In genomic region chr19:17320435-17320834, GRCh38 we compare ENCODE assay signal across 18 cellular contexts. TPM values are rescaled to one million over a fixed set of nuclear protein-coding genes. Genes with fewer than 3 reads are reported as not detected.
DNase-seq lines count a peak whose midpoint lies in the region; ATAC-seq, FAIRE-seq and TF ChIP-seq lines count a peak whose summit lies in the region.
"Had no signal": no experiment of that assay in that cellular context is flagged by ENCODE, and none has a peak within 500 bp of the region (broad histone marks: within the 10 kb centered on the region; RNA-seq: fewer than 3 reads in every experiment).

No MANE protein-coding gene starts in this region.

- no peaks in the 10 kb centered on the region; the same call in 2 of the 3 replicates for H3K79me2 ChIP-seq in K562 (ENCODE audit: control insufficient read depth, insufficient read depth, low read length)

- no peak for ATAC-seq in K562
- ATAC-seq in stimulated activated naive B cell treated with anti-CD40 and anti-IgM and Interleukin-4, amounts not matched to agents 10 μg/mL and 1 μg/mL and 100 μg/mL, for 72 hours (replicated peaks), result no peak
- ATAC-seq in upper lobe of left lung (ENCODE audit: low FRiP score in 2 of 2), result no peak
- no peak for ATAC-seq in GM18907 (IDR thresholded peaks at IDR 0.05; ENCODE audit: unreplicated experiment)
- ATAC-seq: GM23338 had no signal

- H3K18ac ChIP-seq in neuronal stem cell (ENCODE audit: low read length), result no peak overlapping the region

- H3K36me3 Mint-ChIP-seq in stimulated activated naive B cell treated with anti-CD40 and anti-IgM and Interleukin-4, amounts not matched to agents 10 μg/mL and 1 μg/mL and 100 μg/mL, for 72 hours, result peaks cover 34 to 35% of the 10 kb centered on the region in 2 donors

- peaks cover 15% of the 10 kb centered on the region for H3K79me1 ChIP-seq in neuronal stem cell (ENCODE audit: low read depth, low read length)

- WGBS in K562 (ENCODE audit: insufficient coverage, low coverage, missing lambda C conversion rate), result 78% methylated on average over 9 of the region's 11 CpGs
- WGBS in neuronal stem cell (ENCODE audit: extremely low coverage in 2 of 2, insufficient read length in 2 of 2, insufficient replicate concordance in 1 of 2), 2 donors, result no CpG with 5 or more reads among the region's 11 CpGs
- WGBS in upper lobe of left lung, 2 donors, result 87 to 100% methylated on average over 1 to 10 of the region's 11 CpGs

- no peaks in the 10 kb centered on the region for H3K9me3 Mint-ChIP-seq in stimulated activated naive B cell treated with anti-CD40 and anti-IgM and Interleukin-4, amounts not matched to agents 10 μg/mL and 1 μg/mL and 100 μg/mL, for 72 hours
- H3K9me3 Mint-ChIP-seq: CD4-positive, alpha-beta T cell; CD8-positive, alpha-beta memory T cell; GM23338 had no signal

- H3K36me3 ChIP-seq in K562 (ENCODE audit: control insufficient read depth, insufficient read depth, low read length) (peaks cover 54% of the 10 kb centered on the region), neuronal stem cell (replicated peaks in 1 of 2; ENCODE audit: control insufficient read depth in 2 of 2, insufficient read depth in 2 of 2, low read length in 2 of 2) (peaks cover 28 to 68% of the 10 kb centered on the region in 2 donors), upper lobe of left lung (peaks cover 17 to 59% (median 40%) of the 10 kb centered on the region in 4 donors)

- H3K4me3 ChIP-seq in K562 (no peak overlapping the region), neuronal stem cell (ENCODE audit: low read length in 2 of 2) (no peak overlapping the region), upper lobe of left lung (no peak overlapping the region)
- H3K4me3 ChIP-seq: GM23338, HAP-1 had no signal

- TF ChIP-seq CTCF in D721Med (IDR thresholded peaks at IDR 0.05; ENCODE audit: insufficient read depth, missing control alignments) (no peak), K562 (IDR thresholded peaks at IDR 0.05 in 2 of 3, conservative IDR thresholded peaks at IDR 0.05 in 1 of 3; ENCODE audit: insufficient read depth in 2 of 3, low read depth in 1 of 3, low read length in 3 of 3) (no peak), upper lobe of left lung (IDR thresholded peaks at IDR 0.05) (no peak)

- in situ Hi-C loops in K562 (cut with MboI), result no loop called here

- peak overlapping the region; percentile 24 for H2BK5ac ChIP-seq in neuronal stem cell (ENCODE audit: low read length)

- H3K14ac ChIP-seq in neuronal stem cell (ENCODE audit: low read length), result no peak overlapping the region

- no peak overlapping the region for H4K91ac ChIP-seq in neuronal stem cell (ENCODE audit: low read depth, low read length, poor library complexity)

- FAIRE-seq in D721Med (lab: Jason Lieb, UNC) (no peak), K562 (lab: Jason Lieb, UNC) (no peak)
- FAIRE-seq: G401.6, GM12892, GM19239 had no signal

- H3K9ac ChIP-seq in K562 (ENCODE audit: insufficient read depth in 1 of 2, low read depth in 2 of 2, low read length in 2 of 2), result no peak overlapping the region
- H3K9ac ChIP-seq in neuronal stem cell (ENCODE audit: low read depth, low read length, poor library complexity), result peak overlapping the region; percentile 30

- H3K4me2 ChIP-seq in K562 (ENCODE audit: insufficient read depth, low read length), result no peak overlapping the region
- no peak overlapping the region for H3K4me2 ChIP-seq in neuronal stem cell (ENCODE audit: insufficient read depth, low read length, poor library complexity, severe bottlenecking)
- H3K4me2 ChIP-seq: GM23338 had no signal

- TF ChIP-seq RAD21 in K562 (CRISPR knock-in tag; conservative IDR thresholded peaks at IDR 0.05 in 1 of 2, IDR thresholded peaks at IDR 0.05 in 1 of 2), result no peak

- CTCF ChIA-PET in K562 (lab: Yijun Ruan, JAX; ENCODE audit: low intra/inter-chr PET ratio), result no interaction called here

- H2AFZ ChIP-seq in K562 (ENCODE audit: low read depth, low read length), result no peak overlapping the region
- no peak overlapping the region for H2AFZ ChIP-seq in neuronal stem cell (ENCODE audit: low read length)
- H2AFZ ChIP-seq: GM23338 had no signal

- no peak overlapping the region for H2BK120ac ChIP-seq in neuronal stem cell (ENCODE audit: low read depth, low read length)

- H3K4me1 ChIP-seq in K562 (replicated peaks in 1 of 2; ENCODE audit: control insufficient read depth in 2 of 2, insufficient read depth in 2 of 2, low read length in 2 of 2), result peaks cover 5 to 39% of the 10 kb centered on the region in 2 experiments; a peak in 4 of 5 replicates
- H3K4me1 ChIP-seq in neuronal stem cell (ENCODE audit: control insufficient read depth in 2 of 2, insufficient read depth in 1 of 2, low read depth in 1 of 2, low read length in 2 of 2), result peaks cover 0 to 7% of the 10 kb centered on the region in 2 donors
- H3K4me1 ChIP-seq in upper lobe of left lung, result peaks cover 0 to 10% (median 0%) of the 10 kb centered on the region in 4 donors
- H3K4me1 ChIP-seq: HAP-1 had no signal

- H3K27me3 ChIP-seq in K562 (ENCODE audit: control insufficient read depth in 2 of 2, insufficient read depth in 2 of 2, low read length in 2 of 2) (no peaks in the 10 kb centered on the region), neuronal stem cell (ENCODE audit: control insufficient read depth in 3 of 3, insufficient read depth in 3 of 3, low read depth in 1 of 3, low read length in 3 of 3) (no peaks in the 10 kb centered on the region), upper lobe of left lung (no peaks in the 10 kb centered on the region)

- H3K27me3 Mint-ChIP-seq in stimulated activated naive B cell treated with anti-CD40 and anti-IgM and Interleukin-4, amounts not matched to agents 10 μg/mL and 1 μg/mL and 100 μg/mL, for 72 hours, result no peaks in the 10 kb centered on the region
- H3K27me3 Mint-ChIP-seq: CD4-positive, alpha-beta T cell; CD8-positive, alpha-beta memory T cell had no signal

- H3K4me1 Mint-ChIP-seq in stimulated activated naive B cell treated with anti-CD40 and anti-IgM and Interleukin-4, amounts not matched to agents 10 μg/mL and 1 μg/mL and 100 μg/mL, for 72 hours, result peaks cover 5 to 21% of the 10 kb centered on the region in 2 donors

- peak overlapping the region; percentile 65 for H3K23ac ChIP-seq in neuronal stem cell (ENCODE audit: low read depth, low read length, poor library complexity)

- peak overlapping the region; percentile 20 for H3K27ac Mint-ChIP-seq in stimulated activated naive B cell treated with anti-CD40 and anti-IgM and Interleukin-4, amounts not matched to agents 10 μg/mL and 1 μg/mL and 100 μg/mL, for 72 hours
- H3K27ac Mint-ChIP-seq: CD14-positive monocyte; CD4-positive, alpha-beta T cell; GM23338 had no signal

- no peak for TF ChIP-seq EP300 in K562 (IDR thresholded peaks at IDR 0.05; ENCODE audit: low read length)
- TF ChIP-seq EP300 in upper lobe of left lung (IDR thresholded peaks at IDR 0.05), result no peak

- POLR2A ChIA-PET in K562 (lab: Yijun Ruan, JAX), result interaction anchor here (6.9 kb wide), 1 partner anchor 14 kb away, joined by 41 read pairs; the partner anchor contains the start of gene ANO8

- intact Hi-C loops in K562 (cut with micrococcal nuclease), result no loop called here

- no peak overlapping the region for H2BK15ac ChIP-seq in neuronal stem cell (ENCODE audit: low read length)

- no peak overlapping the region for H3K4ac ChIP-seq in neuronal stem cell (ENCODE audit: low read length)

- H3K9me3 ChIP-seq in K562 (replicated peaks; ENCODE audit: control insufficient read depth, insufficient read depth, low read depth, low read length) (no peaks in the 10 kb centered on the region), neuronal stem cell (replicated peaks in 1 of 2; ENCODE audit: control insufficient read depth in 2 of 2, insufficient read depth in 1 of 2, low read depth in 1 of 2, low read length in 2 of 2) (peaks cover 0 to 2% of the 10 kb centered on the region in 2 donors), upper lobe of left lung (no peaks in the 10 kb centered on the region)
- H3K9me3 ChIP-seq: HAP-1 had no signal

- no peak overlapping the region for H3K4me3 Mint-ChIP-seq in stimulated activated naive B cell treated with anti-CD40 and anti-IgM and Interleukin-4, amounts not matched to agents 10 μg/mL and 1 μg/mL and 100 μg/mL, for 72 hours
- H3K4me3 Mint-ChIP-seq: CD14-positive monocyte; CD4-positive, alpha-beta T cell; CD8-positive, alpha-beta memory T cell; GM23338 had no signal

- TF ChIP-seq POLR2A in K562 (conservative IDR thresholded peaks at IDR 0.05) (no peak), upper lobe of left lung (IDR thresholded peaks at IDR 0.05) (no peak)

- H3K9me1 ChIP-seq in K562 (ENCODE audit: control insufficient read depth, insufficient read depth, low read length), result no peaks in the 10 kb centered on the region

- H4K20me1 ChIP-seq in K562 (replicated peaks; ENCODE audit: control insufficient read depth, insufficient read depth, low read length), result no peaks in the 10 kb centered on the region

- H3K27ac ChIP-seq in K562 (ENCODE audit: extremely low read depth, low read depth, low read length), result no peak overlapping the region
- H3K27ac ChIP-seq in neuronal stem cell (replicated peaks; ENCODE audit: low read length), result no peak overlapping the region
- H3K27ac ChIP-seq in upper lobe of left lung, result no peak overlapping the region

- H2BK12ac ChIP-seq in neuronal stem cell (ENCODE audit: low read length), result no peak overlapping the region

- no TSS peak for BruUV-seq in K562 (replicated peaks; lab: Mats Ljungman, UMichigan)

- no peak overlapping the region for H4K8ac ChIP-seq in neuronal stem cell (ENCODE audit: low read depth, low read length)

- DNase-seq in D721Med (ENCODE audit: insufficient read length, low spot score) (peak; percentile 9), K562 (ENCODE audit: extremely low read depth in 1 of 4, low spot score in 3 of 4) (no peak), neuronal stem cell (ENCODE audit: low spot score) (no peak), NCI-H1417 treated with DMSO at 0.1 percent for 48 hours (lab: John Stamatoyannopoulos, UW) (no peak), DMS79 (lab: John Stamatoyannopoulos, UW) (no peak), upper lobe of left lung (no peak)
- DNase-seq in stimulated activated naive B cell treated with anti-CD40 and anti-IgM and Interleukin-4, amounts not matched to agents 10 μg/mL and 1 μg/mL and 100 μg/mL, for 72 hours, result no peak
- DNase-seq: CD4-positive, alpha-beta T cell; CD8-positive, alpha-beta memory T cell; DMS53; DND-41 had no signal

- H2AK5ac ChIP-seq in neuronal stem cell (ENCODE audit: low read depth, low read length), result no peak overlapping the region

RNA-seq across cellular contexts. Expression of gene DDA1, which starts 11.1 kb away (rescaled TPM):
- total RNA-seq in K562 (2011; cell fraction: chromatin; rRNA removed; ENCODE audit: low replicate concordance), result 15.2 and 39.3 TPM in 2 replicates
- total RNA-seq in K562 (2011; cell fraction: nucleolus; rRNA removed), result 28.5 and 28.7 TPM in 2 replicates
- total RNA-seq in K562 (2011; cell fraction: nucleoplasm; rRNA removed), result 20.4 and 21.3 TPM in 2 replicates
- total RNA-seq in K562 (2014; rRNA removed) (43.5 and 67.6 TPM in 2 replicates), K562 (2014; rRNA removed; fragmentation: Illumina TruSeq; extraction: Trizol) (23.2 and 23.5 TPM in 2 replicates), K562 (2015; rRNA removed; fragmentation: Illumina TruSeq; extraction: Trizol) (32.7 and 33.2 TPM in 2 replicates), K562 (2021) (45.1 and 51.4 TPM in 2 replicates), upper lobe of left lung (10 to 100 TPM; 11.5 to 42.8 (median 28.4) TPM)
- polyA plus RNA-seq in K562 (2011; rRNA removed) (33.8 and 43.2 TPM in 2 replicates), K562 (2014; fragmentation: Illumina TruSeq; extraction: Trizol) (72.3 and 80.9 TPM in 2 replicates), K562 (2014; fragmentation: Nextera tagmentation; extraction: Ambion mirVana) (1 to 10 TPM; 1.4 to 4.3 TPM), K562 (2014; rRNA removed) (68.0 and 83.8 TPM in 2 replicates)
- polyA plus RNA-seq in K562 (2011; cell fraction: cytosol; rRNA removed), result 30.2 and 37.1 TPM in 2 replicates
- polyA plus RNA-seq in K562 (2011; cell fraction: nucleus; rRNA removed), result 47.2 and 60.1 TPM in 2 replicates
- polyA plus RNA-seq in K562 (2012), result 77.4 and 90.9 TPM in 2 replicates
- polyA minus RNA-seq in K562 (2011; rRNA and poly(A)+ RNA removed), result 13.6 and 18.4 TPM in 2 replicates
- 5.8 and 7.9 TPM in 2 replicates for polyA minus RNA-seq in K562 (2011; cell fraction: cytosol; rRNA and poly(A)+ RNA removed)
- polyA minus RNA-seq in K562 (2011; cell fraction: nucleus; rRNA and poly(A)+ RNA removed), result 8.5 and 8.7 TPM in 2 replicates
- polyA plus RNA-seq in neuronal stem cell (2013, experiment 1 of 2), result 78.2 TPM
- polyA plus RNA-seq in neuronal stem cell (2013, experiment 2 of 2), result 78.5 TPM

RNA-seq across cellular contexts. Expression of gene ANO8, which starts 14.2 kb away (rescaled TPM):
- total RNA-seq in K562 (2011; cell fraction: chromatin; rRNA removed; ENCODE audit: low replicate concordance), result 16.0 and 39.6 TPM in 2 replicates
- total RNA-seq in K562 (2011; cell fraction: nucleolus; rRNA removed), result 22.4 and 24.5 TPM in 2 replicates
- 14.4 and 15.8 TPM in 2 replicates for total RNA-seq in K562 (2011; cell fraction: nucleoplasm; rRNA removed)
- total RNA-seq in K562 (2014; rRNA removed), result 2.5 and 3.5 TPM in 2 replicates
- total RNA-seq in K562 (2014; rRNA removed; fragmentation: Illumina TruSeq; extraction: Trizol), result 0.51 and 0.73 TPM in 2 replicates
- total RNA-seq in K562 (2015; rRNA removed; fragmentation: Illumina TruSeq; extraction: Trizol), result 1.6 and 2.4 TPM in 2 replicates
- 7.6 and 8.5 TPM in 2 replicates for total RNA-seq in K562 (2021)
- 2.2 and 5.1 TPM in 2 replicates for polyA plus RNA-seq in K562 (2011; rRNA removed)
- 2.8 and 3.7 TPM in 2 replicates for polyA plus RNA-seq in K562 (2011; cell fraction: cytosol; rRNA removed)
- polyA plus RNA-seq in K562 (2011; cell fraction: nucleus; rRNA removed), result 32.7 and 44.1 TPM in 2 replicates
- 4.9 and 11.8 TPM in 2 replicates for polyA plus RNA-seq in K562 (2012)
- 1.5 and 2.5 TPM in 2 replicates for polyA plus RNA-seq in K562 (2014; fragmentation: Illumina TruSeq; extraction: Trizol)
- polyA plus RNA-seq in K562 (2014; fragmentation: Nextera tagmentation; extraction: Ambion mirVana), result under 1 TPM in 1 of 2 experiments, not detected in 1; 0.07 TPM
- polyA plus RNA-seq in K562 (2014; rRNA removed), result 7.1 and 7.7 TPM in 2 replicates
- polyA minus RNA-seq in K562 (2011; rRNA and poly(A)+ RNA removed), result 1.6 TPM in 2 replicates
- polyA minus RNA-seq in K562 (2011; cell fraction: cytosol; rRNA and poly(A)+ RNA removed), result 1.8 and 4.5 TPM in 2 replicates
- 10.5 and 14.6 TPM in 2 replicates for polyA minus RNA-seq in K562 (2011; cell fraction: nucleus; rRNA and poly(A)+ RNA removed)
- polyA plus RNA-seq in neuronal stem cell (2013, experiment 1 of 2), result 12.9 TPM
- 13.2 TPM for polyA plus RNA-seq in neuronal stem cell (2013, experiment 2 of 2)
- 10 to 100 TPM in 4 of 6 donors, 1 to 10 TPM in 2; 9.0 to 45.1 (median 16.4) TPM for total RNA-seq in upper lobe of left lung

RNA-seq across cellular contexts. Expression of gene MRPL34, which starts 14.8 kb away (rescaled TPM):
- 19.6 and 23.8 TPM in 2 replicates for total RNA-seq in K562 (2011; cell fraction: chromatin; rRNA removed; ENCODE audit: low replicate concordance)
- total RNA-seq in K562 (2011; cell fraction: nucleolus; rRNA removed), result 18.0 and 22.4 TPM in 2 replicates
- 12.5 and 22.0 TPM in 2 replicates for total RNA-seq in K562 (2011; cell fraction: nucleoplasm; rRNA removed)
- 191 and 236 TPM in 2 replicates for total RNA-seq in K562 (2014; rRNA removed)
- total RNA-seq in K562 (2014; rRNA removed; fragmentation: Illumina TruSeq; extraction: Trizol), result 40.7 and 46.5 TPM in 2 replicates
- total RNA-seq in K562 (2015; rRNA removed; fragmentation: Illumina TruSeq; extraction: Trizol), result 66.9 and 67.3 TPM in 2 replicates
- 129 and 158 TPM in 2 replicates for total RNA-seq in K562 (2021)
- 70.2 and 75.9 TPM in 2 replicates for polyA plus RNA-seq in K562 (2011; rRNA removed)
- polyA plus RNA-seq in K562 (2011; cell fraction: cytosol; rRNA removed), result 111 and 153 TPM in 2 replicates
- polyA plus RNA-seq in K562 (2011; cell fraction: nucleus; rRNA removed), result 45.5 and 64.0 TPM in 2 replicates
- polyA plus RNA-seq in K562 (2012), result 69.4 and 92.1 TPM in 2 replicates
- 72.5 and 85.4 TPM in 2 replicates for polyA plus RNA-seq in K562 (2014; fragmentation: Illumina TruSeq; extraction: Trizol)
- 10 to 100 TPM; 11.5 to 20.6 TPM for polyA plus RNA-seq in K562 (2014; fragmentation: Nextera tagmentation; extraction: Ambion mirVana)
- polyA plus RNA-seq in K562 (2014; rRNA removed), result 256 and 284 TPM in 2 replicates
- polyA minus RNA-seq in K562 (2011; rRNA and poly(A)+ RNA removed), result 19.7 and 20.4 TPM in 2 replicates
- 15.6 and 16.5 TPM in 2 replicates for polyA minus RNA-seq in K562 (2011; cell fraction: cytosol; rRNA and poly(A)+ RNA removed)
- 5.8 and 7.4 TPM in 2 replicates for polyA minus RNA-seq in K562 (2011; cell fraction: nucleus; rRNA and poly(A)+ RNA removed)
- polyA plus RNA-seq in neuronal stem cell (2013, experiment 1 of 2), result 60.1 TPM
- polyA plus RNA-seq in neuronal stem cell (2013, experiment 2 of 2), result 60.9 TPM
- 100 to 1,000 TPM in 5 of 6 donors, 10 to 100 TPM in 1; 98.3 to 176 (median 122) TPM for total RNA-seq in upper lobe of left lung

RNA-seq across cellular contexts. Expression of gene GTPBP3, which starts 16.9 kb away (rescaled TPM):
- 83.2 and 239 TPM in 2 replicates for total RNA-seq in K562 (2011; cell fraction: chromatin; rRNA removed; ENCODE audit: low replicate concordance)
- 206 and 242 TPM in 2 replicates for total RNA-seq in K562 (2011; cell fraction: nucleolus; rRNA removed)
- 112 and 116 TPM in 2 replicates for total RNA-seq in K562 (2011; cell fraction: nucleoplasm; rRNA removed)
- total RNA-seq in K562 (2014; rRNA removed) (110 and 138 TPM in 2 replicates), K562 (2014; rRNA removed; fragmentation: Illumina TruSeq; extraction: Trizol) (9.8 and 13.5 TPM in 2 replicates), K562 (2015; rRNA removed; fragmentation: Illumina TruSeq; extraction: Trizol) (28.7 and 32.9 TPM in 2 replicates), K562 (2021) (107 and 110 TPM in 2 replicates), upper lobe of left lung (10 to 100 TPM; 14.9 to 95.3 (median 26.4) TPM)
- polyA plus RNA-seq in K562 (2011; rRNA removed) (22.6 and 38.0 TPM in 2 replicates), K562 (2014; fragmentation: Illumina TruSeq; extraction: Trizol) (19.0 and 35.4 TPM in 2 replicates), K562 (2014; fragmentation: Nextera tagmentation; extraction: Ambion mirVana) (1 to 10 TPM; 4.9 to 5.6 TPM), K562 (2014; rRNA removed) (124 and 143 TPM in 2 replicates)
- 38.5 and 83.5 TPM in 2 replicates for polyA plus RNA-seq in K562 (2011; cell fraction: cytosol; rRNA removed)
- 111 and 166 TPM in 2 replicates for polyA plus RNA-seq in K562 (2011; cell fraction: nucleus; rRNA removed)
- polyA plus RNA-seq in K562 (2012), result 45.8 and 50.2 TPM in 2 replicates
- polyA minus RNA-seq in K562 (2011; rRNA and poly(A)+ RNA removed), result 9.1 and 9.9 TPM in 2 replicates
- 23.5 and 50.0 TPM in 2 replicates for polyA minus RNA-seq in K562 (2011; cell fraction: cytosol; rRNA and poly(A)+ RNA removed)
- 92.0 and 97.6 TPM in 2 replicates for polyA minus RNA-seq in K562 (2011; cell fraction: nucleus; rRNA and poly(A)+ RNA removed)
- polyA plus RNA-seq in neuronal stem cell (2013, experiment 1 of 2), result 27.4 TPM
- polyA plus RNA-seq in neuronal stem cell (2013, experiment 2 of 2), result 27.5 TPM

RNA-seq across cellular contexts. Expression of gene ABHD8, which starts 17.2 kb away (rescaled TPM):
- 2.0 TPM in 1 of 2 replicates, not detected in the other for total RNA-seq in K562 (2011; cell fraction: chromatin; rRNA removed; ENCODE audit: low replicate concordance)
- 4.0 and 4.2 TPM in 2 replicates for total RNA-seq in K562 (2011; cell fraction: nucleolus; rRNA removed)
- 1.5 and 1.8 TPM in 2 replicates for total RNA-seq in K562 (2011; cell fraction: nucleoplasm; rRNA removed)
- total RNA-seq in K562 (2014; rRNA removed) (5.0 and 5.8 TPM in 2 replicates), K562 (2014; rRNA removed; fragmentation: Illumina TruSeq; extraction: Trizol) (0.22 and 0.29 TPM in 2 replicates), K562 (2015; rRNA removed; fragmentation: Illumina TruSeq; extraction: Trizol) (1.7 and 1.8 TPM in 2 replicates), K562 (2021) (5.6 and 6.6 TPM in 2 replicates), upper lobe of left lung (10 to 100 TPM; 19.7 to 23.4 (median 21.2) TPM)
- polyA plus RNA-seq in K562 (2011; rRNA removed) (2.3 and 4.2 TPM in 2 replicates), K562 (2014; fragmentation: Illumina TruSeq; extraction: Trizol) (0.97 and 2.3 TPM in 2 replicates), K562 (2014; fragmentation: Nextera tagmentation; extraction: Ambion mirVana) (under 1 TPM in 1 of 2 experiments, not detected in 1; 0.04 TPM), K562 (2014; rRNA removed) (3.8 and 5.2 TPM in 2 replicates)
- polyA plus RNA-seq in K562 (2011; cell fraction: cytosol; rRNA removed), result 6.2 and 11.3 TPM in 2 replicates
- 2.0 and 2.3 TPM in 2 replicates for polyA plus RNA-seq in K562 (2011; cell fraction: nucleus; rRNA removed)
- 3.7 and 11.4 TPM in 2 replicates for polyA plus RNA-seq in K562 (2012)
- polyA minus RNA-seq in K562 (2011; rRNA and poly(A)+ RNA removed), result 0.96 and 1.6 TPM in 2 replicates
- 3.3 and 5.3 TPM in 2 replicates for polyA minus RNA-seq in K562 (2011; cell fraction: cytosol; rRNA and poly(A)+ RNA removed)
- 2.7 and 3.0 TPM in 2 replicates for polyA minus RNA-seq in K562 (2011; cell fraction: nucleus; rRNA and poly(A)+ RNA removed)
- polyA plus RNA-seq in neuronal stem cell (2013, experiment 1 of 2), result 10.9 TPM
- 10.5 TPM for polyA plus RNA-seq in neuronal stem cell (2013, experiment 2 of 2)
